21 cellular contexts compared by ENCODE assay signal in the genomic region with DNA sequence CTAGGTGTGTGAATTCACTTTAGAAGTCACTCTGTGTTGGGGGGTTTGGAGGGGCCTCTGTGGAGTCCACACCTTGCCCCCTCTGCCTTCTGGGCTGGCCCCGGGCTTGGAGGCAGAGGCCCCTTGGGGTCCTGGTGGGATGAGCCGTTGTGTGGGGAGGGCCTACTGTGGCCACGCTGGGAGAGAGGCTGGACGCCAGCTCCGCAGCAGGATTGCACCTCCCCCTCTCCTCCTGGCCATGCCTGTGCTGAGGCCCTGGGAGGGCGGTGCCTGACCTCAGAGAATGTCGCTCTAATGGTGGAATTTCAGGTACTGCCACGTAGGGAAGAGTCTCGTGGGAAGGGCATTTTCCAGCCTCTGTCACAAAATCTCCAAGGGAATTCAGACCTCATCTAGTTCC.
"Had no signal": no experiment of that assay in that cellular context is flagged by ENCODE, and none has a peak within 500 bp of the region (broad histone marks: within the 10 kb centered on the region; RNA-seq: fewer than 3 reads in every experiment).

No MANE protein-coding gene starts in this region.

- H3K27me3 Mint-ChIP-seq: naive B cell, type B pancreatic cell had no signal

- ATAC-seq: activated naive CD4-positive, alpha-beta T cell treated with anti-CD3 and anti-CD28 coated beads, Interleukin-2, amount 50 U/mL, for 72 hours; left lung; mucosa of descending colon; stimulated activated effector memory CD8-positive, alpha-beta T cell treated with anti-CD3 and anti-CD28 coated beads, Interleukin-12 subunit alpha, Interleukin-12 subunit beta, amount 100 ng/mL, for 72 hours had no signal

- H3K27ac Mint-ChIP-seq: activated naive CD4-positive, alpha-beta T cell treated with anti-CD3 and anti-CD28 coated beads, Interleukin-2, amount 50 U/mL, for 72 hours; naive B cell; stimulated activated effector memory CD8-positive, alpha-beta T cell treated with anti-CD3 and anti-CD28 coated beads, Interleukin-12 subunit alpha, Interleukin-12 subunit beta, amount 100 ng/mL, for 72 hours; type B pancreatic cell had no signal

- H3K27ac ChIP-seq: breast epithelium, esophagus squamous epithelium, left lung, stomach, WERI-Rb-1 had no signal

- H3K36me3 Mint-ChIP-seq: activated naive CD4-positive, alpha-beta T cell treated with anti-CD3 and anti-CD28 coated beads, Interleukin-2, amount 50 U/mL, for 72 hours; naive B cell; stimulated activated effector memory CD8-positive, alpha-beta T cell treated with anti-CD3 and anti-CD28 coated beads, Interleukin-12 subunit alpha, Interleukin-12 subunit beta, amount 100 ng/mL, for 72 hours had no signal

- H3K9me3 Mint-ChIP-seq: activated naive CD4-positive, alpha-beta T cell treated with anti-CD3 and anti-CD28 coated beads, Interleukin-2, amount 50 U/mL, for 72 hours; naive B cell; neural crest cell; stimulated activated effector memory CD8-positive, alpha-beta T cell treated with anti-CD3 and anti-CD28 coated beads, Interleukin-12 subunit alpha, Interleukin-12 subunit beta, amount 100 ng/mL, for 72 hours; type B pancreatic cell had no signal

- H3K4me1 ChIP-seq: adrenal gland, breast epithelium, left lung had no signal

- H3K9me3 ChIP-seq: adrenal gland, breast epithelium, esophagus squamous epithelium, left lung, mucosa of descending colon, stomach had no signal

- H3K4me3 ChIP-seq: adrenal gland, breast epithelium, esophagus squamous epithelium, left lung, mucosa of descending colon, smooth muscle cell, stomach had no signal

- H3K27me3 ChIP-seq: adrenal gland, breast epithelium, esophagus squamous epithelium, left lung, stomach had no signal

- H3K36me3 ChIP-seq: breast epithelium had no signal

- H3K4me3 Mint-ChIP-seq: naive B cell; neural crest cell; stimulated activated effector memory CD8-positive, alpha-beta T cell treated with anti-CD3 and anti-CD28 coated beads, Interleukin-12 subunit alpha, Interleukin-12 subunit beta, amount 100 ng/mL, for 72 hours; type B pancreatic cell had no signal

- DNase-seq: activated CD4-positive, alpha-beta T cell treated with anti-CD3 and anti-CD28 coated beads, Interleukin-2, amount 50 U/mL, for 4 hours; activated gamma-delta T cell; adrenal gland; dermis blood vessel endothelial cell; effector memory CD4-positive, alpha-beta T cell; esophagus squamous epithelium; kidney; naive B cell; stimulated activated CD4-positive, alpha-beta T cell treated with anti-CD3 and anti-CD28 coated beads, Interleukin-4, amount 100 ng/mL, for 24 hours; stomach; SW 1271; T-helper 2 cell; WERI-Rb-1 had no signal

- H3K4me2 ChIP-seq: smooth muscle cell had no signal
